In the genomic region with DNA sequence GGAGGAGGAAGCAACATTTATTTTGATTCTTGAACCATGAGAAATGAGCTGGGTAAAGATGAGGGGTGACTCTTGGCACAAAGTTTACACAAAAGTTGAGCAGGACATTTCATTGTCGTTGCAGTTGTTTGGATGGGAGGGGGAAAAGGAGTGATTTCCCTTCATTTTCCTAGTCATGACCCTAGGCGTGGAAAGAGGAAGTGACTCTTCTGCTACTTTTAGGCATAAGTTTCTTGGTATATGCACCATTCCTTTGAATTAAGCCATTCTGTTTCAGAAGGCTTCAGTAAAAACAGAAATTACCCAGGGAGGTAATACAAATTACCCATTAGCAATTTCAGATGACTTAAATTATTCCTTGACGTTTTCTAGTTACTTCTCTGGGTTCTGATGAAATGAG, we compare ENCODE assay signal across 20 cellular contexts.
"Had no signal": no experiment of that assay in that cellular context is flagged by ENCODE, and none has a peak within 500 bp of the region (broad histone marks: within the 10 kb centered on the region; RNA-seq: fewer than 3 reads in every experiment).

No MANE protein-coding gene starts in this region.

- ATAC-seq: activated CD4-positive, alpha-beta T cell treated with anti-CD3 and anti-CD28 coated beads for 36 hours; left cardiac atrium; natural killer cell treated with Interleukin-12 subunit alpha and Interleukin-12 subunit beta and Interleukin-15 and Interleukin-18, amount 100 ng/mL, for 72 hours; stimulated activated naive B cell treated with anti-CD40 and anti-IgM and Interleukin-4, amounts not matched to agents 10 μg/mL and 1 μg/mL and 100 μg/mL, for 72 hours; WTC11 had no signal

- H3K36me3 ChIP-seq: brain microvascular endothelial cell, thyroid gland had no signal

- H3K4me3 ChIP-seq: thyroid gland had no signal

- H3K27me3 ChIP-seq: brain microvascular endothelial cell, thyroid gland had no signal

- DNase-seq: activated CD4-positive, alpha-beta T cell treated with anti-CD3 and anti-CD28 coated beads for 36 hours; activated CD4-positive, alpha-beta T cell treated with anti-CD3 and anti-CD28 coated beads, Interleukin-2, amount 50 U/mL, for 48 hours; activated naive CD4-positive, alpha-beta T cell; activated naive CD8-positive, alpha-beta T cell treated with anti-CD3 and anti-CD28 coated beads for 36 hours; brain microvascular endothelial cell; cortex of kidney; erythroblast; foreskin melanocyte; glutamatergic neuron; hippocampal formation; left cardiac atrium; occipital lobe; retina; stimulated activated naive B cell treated with anti-CD40 and anti-IgM and Interleukin-4, amounts not matched to agents 10 μg/mL and 1 μg/mL and 100 μg/mL, for 72 hours; T1000; thyroid gland had no signal

- H3K4me3 Mint-ChIP-seq: activated CD4-positive, alpha-beta T cell treated with anti-CD3 and anti-CD28 coated beads for 36 hours; activated naive CD8-positive, alpha-beta T cell treated with anti-CD3 and anti-CD28 coated beads for 36 hours; central memory CD8-positive, alpha-beta T cell; mesothelial cell of epicardium; natural killer cell treated with Interleukin-12 subunit alpha and Interleukin-12 subunit beta and Interleukin-15 and Interleukin-18, amount 100 ng/mL, for 72 hours; stimulated activated naive B cell treated with anti-CD40 and anti-IgM and Interleukin-4, amounts not matched to agents 10 μg/mL and 1 μg/mL and 100 μg/mL, for 72 hours; WTC11 had no signal

- H3K9me3 Mint-ChIP-seq: activated naive CD8-positive, alpha-beta T cell treated with anti-CD3 and anti-CD28 coated beads for 36 hours; central memory CD8-positive, alpha-beta T cell; mesothelial cell of epicardium; natural killer cell treated with Interleukin-12 subunit alpha and Interleukin-12 subunit beta and Interleukin-15 and Interleukin-18, amount 100 ng/mL, for 72 hours; WTC11 had no signal

- H3K36me3 Mint-ChIP-seq: activated naive CD8-positive, alpha-beta T cell treated with anti-CD3 and anti-CD28 coated beads for 36 hours; mesothelial cell of epicardium; natural killer cell treated with Interleukin-12 subunit alpha and Interleukin-12 subunit beta and Interleukin-15 and Interleukin-18, amount 100 ng/mL, for 72 hours; stimulated activated naive B cell treated with anti-CD40 and anti-IgM and Interleukin-4, amounts not matched to agents 10 μg/mL and 1 μg/mL and 100 μg/mL, for 72 hours; WTC11 had no signal

- H3K27ac Mint-ChIP-seq: activated CD4-positive, alpha-beta T cell treated with anti-CD3 and anti-CD28 coated beads for 36 hours; activated naive CD8-positive, alpha-beta T cell treated with anti-CD3 and anti-CD28 coated beads for 36 hours; mesothelial cell of epicardium; natural killer cell treated with Interleukin-12 subunit alpha and Interleukin-12 subunit beta and Interleukin-15 and Interleukin-18, amount 100 ng/mL, for 72 hours; stimulated activated naive B cell treated with anti-CD40 and anti-IgM and Interleukin-4, amounts not matched to agents 10 μg/mL and 1 μg/mL and 100 μg/mL, for 72 hours; WTC11 had no signal

- H3K4me1 Mint-ChIP-seq: activated CD4-positive, alpha-beta T cell treated with anti-CD3 and anti-CD28 coated beads for 36 hours; activated naive CD8-positive, alpha-beta T cell treated with anti-CD3 and anti-CD28 coated beads for 36 hours; central memory CD8-positive, alpha-beta T cell; WTC11 had no signal

- H3K27ac ChIP-seq: brain microvascular endothelial cell, thyroid gland had no signal
